Comparison of ENCODE assay signal across 9 cellular contexts in the genomic region with DNA sequence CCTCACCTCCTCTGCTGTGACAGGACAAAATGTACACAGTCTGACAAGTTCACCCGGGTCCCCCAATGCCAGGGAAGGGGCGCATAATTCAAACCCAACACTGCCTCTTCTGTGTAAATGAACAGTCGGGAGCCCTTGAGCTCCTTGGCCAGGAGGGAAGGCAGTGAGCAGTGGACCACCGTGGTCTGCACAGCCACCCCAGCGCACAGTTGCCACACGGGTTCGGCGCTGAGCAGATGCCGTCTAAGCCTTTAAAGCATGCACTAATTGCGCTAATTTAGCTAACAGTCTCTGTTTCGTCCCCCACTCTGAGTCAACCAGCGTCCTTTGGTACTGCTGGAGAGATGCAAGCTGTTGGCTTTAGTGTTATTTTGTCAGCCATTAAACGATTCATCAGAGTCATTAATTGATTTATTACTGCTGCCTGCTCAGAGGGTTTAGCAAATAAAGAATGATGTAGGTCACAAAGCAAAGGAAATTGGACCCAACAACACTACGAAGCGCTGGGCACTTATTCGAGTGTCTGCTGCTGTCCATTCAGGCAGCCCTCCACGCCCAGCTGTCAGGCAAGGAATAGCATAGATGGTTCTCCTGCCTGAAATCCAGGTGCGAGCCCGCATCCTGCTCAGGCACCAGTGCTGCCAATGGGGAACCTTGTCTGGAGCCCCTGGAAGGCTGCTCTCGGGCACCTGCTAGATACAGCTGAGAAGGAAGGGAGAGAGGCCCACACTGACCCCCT.
A peak's percentile ranks its signal among the peaks of the same experiment; 100 is the strongest.
DNase-seq lines count a peak whose midpoint lies in the region; ATAC-seq and TF ChIP-seq lines count a peak whose summit lies in the region.
"Had no signal": no experiment of that assay in that cellular context is flagged by ENCODE, and none has a peak within 500 bp of the region (broad histone marks: within the 10 kb centered on the region; RNA-seq: fewer than 3 reads in every experiment).

No MANE protein-coding gene starts in this region.

- H3K4me3 ChIP-seq in left ventricle myocardium inferior, result no peak overlapping the region
- H3K4me3 ChIP-seq in right atrium auricular region, result no peak overlapping the region
- no peak overlapping the region for H3K4me3 ChIP-seq in WERI-Rb-1 (ENCODE audit: low read depth, low read length)
- no peak overlapping the region for H3K4me3 ChIP-seq in muscle layer of duodenum (ENCODE audit: low read depth in 1 of 2, low read length in 2 of 2)
- no peak overlapping the region for H3K4me3 ChIP-seq in uterus

- H3K9me3 ChIP-seq in left ventricle myocardium inferior (replicated peaks) (no peaks in the 10 kb centered on the region), right atrium auricular region (no peaks in the 10 kb centered on the region), WERI-Rb-1 (ENCODE audit: severe bottlenecking) (no peaks in the 10 kb centered on the region), muscle layer of duodenum (ENCODE audit: control insufficient read depth in 1 of 2, low read length in 2 of 2) (no peaks in the 10 kb centered on the region), uterus (no peaks in the 10 kb centered on the region)

- DNase-seq in left ventricle myocardium inferior (no peak), right atrium auricular region (ENCODE audit: low spot score) (no peak), WERI-Rb-1 (peak; percentile 34), uterus (no peak), mesenteric fat pad (ENCODE audit: low spot score) (no peak), UCSD-AML1 (lab: John Stamatoyannopoulos, UW; ENCODE audit: unreplicated experiment) (no peak)
- DNase-seq: activated CD4-positive, alpha-beta T cell treated with anti-CD3 and anti-CD28 coated beads for 36 hours had no signal

- H3K27me3 ChIP-seq in left ventricle myocardium inferior (ENCODE audit: low read depth), result no peaks in the 10 kb centered on the region
- no peaks in the 10 kb centered on the region for H3K27me3 ChIP-seq in right atrium auricular region
- H3K27me3 ChIP-seq in WERI-Rb-1 (ENCODE audit: insufficient read depth, low read depth, severe bottlenecking), result no peaks in the 10 kb centered on the region
- no peaks in the 10 kb centered on the region for H3K27me3 ChIP-seq in muscle layer of duodenum (ENCODE audit: low read depth, low read length)
- H3K27me3 ChIP-seq in uterus, result no peaks in the 10 kb centered on the region

- intact Hi-C loops in left ventricle myocardium inferior (cut with micrococcal nuclease) (no loop called here), uterus (cut with DNase I; ENCODE audit: low total_unique reads) (no loop called here)

- no peak for TF ChIP-seq CTCF in left ventricle myocardium inferior (IDR thresholded peaks at IDR 0.05; ENCODE audit: borderline replicate concordance)
- no peak for TF ChIP-seq CTCF in right atrium auricular region (IDR thresholded peaks at IDR 0.05)
- no peak for TF ChIP-seq CTCF in WERI-Rb-1 (IDR thresholded peaks at IDR 0.05; ENCODE audit: low read depth, low read length)
- no peak for TF ChIP-seq CTCF in uterus (IDR thresholded peaks at IDR 0.05)

- H3K4me1 ChIP-seq in left ventricle myocardium inferior, result peaks cover 94% of the 10 kb centered on the region
- peaks cover 0 to 84% of the 10 kb centered on the region in 2 donors for H3K4me1 ChIP-seq in right atrium auricular region
- H3K4me1 ChIP-seq in muscle layer of duodenum (ENCODE audit: control insufficient read depth in 1 of 2, insufficient read depth in 2 of 2, low read length in 2 of 2), result peaks cover 29 to 67% of the 10 kb centered on the region in 2 donors
- peaks cover 0 to 43% of the 10 kb centered on the region in 2 donors for H3K4me1 ChIP-seq in uterus

- H3K36me3 ChIP-seq in left ventricle myocardium inferior (no peaks in the 10 kb centered on the region), right atrium auricular region (no peaks in the 10 kb centered on the region), WERI-Rb-1 (peaks cover 40% of the 10 kb centered on the region), muscle layer of duodenum (ENCODE audit: control insufficient read depth in 1 of 2, insufficient read depth in 2 of 2, low read length in 2 of 2) (no peaks in the 10 kb centered on the region), uterus (no peaks in the 10 kb centered on the region)

- H3K27ac ChIP-seq in left ventricle myocardium inferior (replicated peaks), result peak overlapping the region; percentile 57
- peak overlapping the region in 1 of 2 donors; percentile 17 for H3K27ac ChIP-seq in right atrium auricular region
- H3K27ac ChIP-seq in WERI-Rb-1, result peak overlapping the region; percentile 90
- H3K27ac ChIP-seq in muscle layer of duodenum (ENCODE audit: low read length), result peak overlapping the region; percentile 76
- peak overlapping the region; percentile 72 to 88 for H3K27ac ChIP-seq in uterus

- no peak for TF ChIP-seq POLR2A in uterus (IDR thresholded peaks at IDR 0.05)

- ATAC-seq in HG02852 (IDR thresholded peaks at IDR 0.05; ENCODE audit: unreplicated experiment), result no peak
- ATAC-seq: activated CD4-positive, alpha-beta T cell treated with anti-CD3 and anti-CD28 coated beads for 36 hours had no signal
